9 cellular contexts compared by ENCODE assay signal in the genomic region with DNA sequence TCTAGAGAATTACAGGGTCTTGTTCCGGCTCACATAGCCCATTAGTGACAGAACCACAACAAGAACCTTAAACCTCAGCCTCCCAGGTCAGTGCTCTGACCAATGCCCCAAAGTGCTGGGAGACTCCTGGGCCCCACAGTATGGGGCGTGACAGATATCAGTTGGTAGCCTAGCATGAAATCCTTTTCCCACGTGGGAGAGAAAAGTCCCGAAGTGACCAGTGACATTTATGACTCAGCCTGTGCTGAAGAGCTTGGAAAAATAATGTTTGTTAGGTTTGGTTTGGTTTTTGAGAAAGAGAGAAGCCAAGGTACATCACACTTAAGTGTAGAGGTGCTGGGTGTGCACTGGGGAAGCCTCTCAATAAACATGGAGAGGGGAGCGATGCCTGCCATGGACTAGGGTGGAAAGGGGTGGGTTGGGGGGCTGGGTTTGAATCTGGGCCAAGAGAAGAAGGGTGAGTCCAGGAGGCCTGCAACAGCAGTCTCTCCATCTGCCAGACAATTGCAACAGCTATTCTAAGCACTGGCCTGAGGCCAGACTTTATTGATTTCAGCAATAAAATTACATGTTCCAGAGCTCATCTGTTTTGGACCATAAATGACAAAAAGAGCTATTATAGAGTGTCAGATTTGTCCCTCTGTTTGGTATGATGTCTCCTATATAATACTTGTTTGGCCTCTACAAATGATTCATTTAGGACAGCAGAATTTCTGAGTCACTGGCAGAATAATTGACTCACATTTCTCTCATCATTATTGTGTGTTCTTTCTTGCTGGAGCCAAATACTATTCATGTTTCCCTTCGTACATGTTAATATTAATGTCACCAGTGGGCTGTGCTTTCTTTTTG. TPM values are rescaled to one million over a fixed set of nuclear protein-coding genes. Genes with fewer than 3 reads are reported as not detected.
DNase-seq lines count a peak whose midpoint lies in the region; ATAC-seq and TF ChIP-seq lines count a peak whose summit lies in the region.
"Had no signal": no experiment of that assay in that cellular context is flagged by ENCODE, and none has a peak within 500 bp of the region (broad histone marks: within the 10 kb centered on the region; RNA-seq: fewer than 3 reads in every experiment).

No MANE protein-coding gene starts in this region.

- in situ Hi-C loops in GM13977 (cut with MboI; ENCODE audit: low pct_unique_long_range_greater_than_20kb, low sequenced_read_pairs, unreplicated experiment), result no loop called here

- ATAC-seq in HG03159 (IDR thresholded peaks at IDR 0.05; ENCODE audit: unreplicated experiment), result no peak

- DNase-seq in DMS53 treated with DMSO at 0.1 percent for 48 hours (lab: John Stamatoyannopoulos, UW; ENCODE audit: unreplicated experiment) (peak; percentile 7), NCI-H2227 treated with DMSO at 0.1 percent for 48 hours (lab: John Stamatoyannopoulos, UW) (peak; percentile 87), dedifferentiated amniotic fluid mesenchymal stem cell (ENCODE audit: extremely low spot score) (peak; percentile 59), progenitor cell of endocrine pancreas (ENCODE audit: low spot score, unreplicated experiment) (no peak), GM13977 (ENCODE audit: low spot score) (no peak), T-helper 2 cell (no peak), NCI-H2107 treated with DMSO at 0.1 percent for 48 hours (lab: John Stamatoyannopoulos, UW; ENCODE audit: unreplicated experiment) (no peak)
- DNase-seq: activated effector memory CD4-positive, alpha-beta T cell treated with anti-CD3 and anti-CD28 coated beads, Interleukin-2, amount 50 U/mL, for 16 hours had no signal

- TF ChIP-seq CTCF in progenitor cell of endocrine pancreas (IDR thresholded peaks at IDR 0.05; ENCODE audit: unreplicated experiment), result no peak
- no peak for TF ChIP-seq CTCF in GM13977 (IDR thresholded peaks at IDR 0.05; ENCODE audit: extremely low read depth, insufficient read depth, missing control alignments)

- no peaks in the 10 kb centered on the region for H3K27me3 Mint-ChIP-seq in progenitor cell of endocrine pancreas

- no peaks in the 10 kb centered on the region for H3K36me3 Mint-ChIP-seq in progenitor cell of endocrine pancreas (ENCODE audit: insufficient read depth)

- H3K27ac Mint-ChIP-seq in progenitor cell of endocrine pancreas, result peak overlapping the region; percentile 38

- no peak overlapping the region for H3K4me3 Mint-ChIP-seq in progenitor cell of endocrine pancreas (ENCODE audit: low read depth)

- H3K4me1 Mint-ChIP-seq in progenitor cell of endocrine pancreas (ENCODE audit: low read depth), result peaks cover 8% of the 10 kb centered on the region

- peaks cover 3% of the 10 kb centered on the region for H3K9me3 Mint-ChIP-seq in progenitor cell of endocrine pancreas (ENCODE audit: low read depth)

RNA-seq across cellular contexts. Expression of a gene that starts 43.4 kb away (rescaled TPM):
- 0.17 and 0.20 TPM in 2 replicates for total RNA-seq in progenitor cell of endocrine pancreas

RNA-seq across cellular contexts. Expression of a gene that starts 50.0 kb away (rescaled TPM):
- total RNA-seq in progenitor cell of endocrine pancreas, result 47.7 and 57.1 TPM in 2 replicates

RNA-seq across cellular contexts. Expression of a gene that starts 54.9 kb away (rescaled TPM):
- 0.53 and 0.69 TPM in 2 replicates for total RNA-seq in progenitor cell of endocrine pancreas

Comparison
In these comparisons a context has a peak if more than half of its experiments do, and no peak if none do; other contexts are left out.
1. DNase-seq: peak in DMS53 treated with DMSO at 0.1 percent for 48 hours (single experiment), NCI-H2227 treated with DMSO at 0.1 percent for 48 hours (single experiment) and dedifferentiated amniotic fluid mesenchymal stem cell (single experiment); none in progenitor cell of endocrine pancreas (single experiment), GM13977 (single experiment), T-helper 2 cell (0 of 5) and NCI-H2107 treated with DMSO at 0.1 percent for 48 hours (single experiment).